1 cellular context compared by ENCODE assay signal in genomic region chr4:38302910-38303309, GRCh38.
TF ChIP-seq lines count a peak whose summit lies in the region.

No MANE protein-coding gene starts in this region.

TF ChIP-seq in K562, 482 proteins besides CTCF, POLR2A, EP300 and RAD21 (continued from another document):
- TF ChIP-seq SMC3 (conservative IDR thresholded peaks at IDR 0.05; ENCODE audit: insufficient read depth, low read depth, low read length) = no peak
- TF ChIP-seq SP1 (CRISPR knock-in tag; IDR thresholded peaks at IDR 0.05) = no peak
- TF ChIP-seq, protein P1, sequence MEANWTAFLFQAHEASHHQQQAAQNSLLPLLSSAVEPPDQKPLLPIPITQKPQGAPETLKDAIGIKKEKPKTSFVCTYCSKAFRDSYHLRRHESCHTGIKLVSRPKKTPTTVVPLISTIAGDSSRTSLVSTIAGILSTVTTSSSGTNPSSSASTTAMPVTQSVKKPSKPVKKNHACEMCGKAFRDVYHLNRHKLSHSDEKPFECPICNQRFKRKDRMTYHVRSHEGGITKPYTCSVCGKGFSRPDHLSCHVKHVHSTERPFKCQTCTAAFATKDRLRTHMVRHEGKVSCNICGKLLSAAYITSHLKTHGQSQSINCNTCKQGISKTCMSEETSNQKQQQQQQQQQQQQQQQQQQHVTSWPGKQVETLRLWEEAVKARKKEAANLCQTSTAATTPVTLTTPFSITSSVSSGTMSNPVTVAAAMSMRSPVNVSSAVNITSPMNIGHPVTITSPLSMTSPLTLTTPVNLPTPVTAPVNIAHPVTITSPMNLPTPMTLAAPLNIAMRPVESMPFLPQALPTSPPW (CRISPR knock-in tag; IDR thresholded peaks at IDR 0.05) = no peak
- TF ChIP-seq SNAPC5 (CRISPR knock-in tag; IDR thresholded peaks at IDR 0.05) = no peak
- no peak for TF ChIP-seq SRSF1 (IDR thresholded peaks at IDR 0.05; ENCODE audit: low read depth, low read length)
- peak in 1 of 2 experiments; percentile 18; a peak in 1 of 3 replicates for TF ChIP-seq CBX3 (IDR thresholded peaks at IDR 0.05; ENCODE audit: borderline replicate concordance in 1 of 2, low read length in 2 of 2)
- TF ChIP-seq E4F1 (CRISPR knock-in tag; IDR thresholded peaks at IDR 0.05; ENCODE audit: borderline replicate concordance) = no peak
- TF ChIP-seq, protein P2, sequence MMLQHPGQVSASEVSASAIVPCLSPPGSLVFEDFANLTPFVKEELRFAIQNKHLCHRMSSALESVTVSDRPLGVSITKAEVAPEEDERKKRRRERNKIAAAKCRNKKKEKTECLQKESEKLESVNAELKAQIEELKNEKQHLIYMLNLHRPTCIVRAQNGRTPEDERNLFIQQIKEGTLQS (IDR thresholded peaks at IDR 0.05) = no peak
- TF ChIP-seq, protein P2 (CRISPR knock-in tag; conservative IDR thresholded peaks at IDR 0.05) = no peak
- TF ChIP-seq, protein P3, sequence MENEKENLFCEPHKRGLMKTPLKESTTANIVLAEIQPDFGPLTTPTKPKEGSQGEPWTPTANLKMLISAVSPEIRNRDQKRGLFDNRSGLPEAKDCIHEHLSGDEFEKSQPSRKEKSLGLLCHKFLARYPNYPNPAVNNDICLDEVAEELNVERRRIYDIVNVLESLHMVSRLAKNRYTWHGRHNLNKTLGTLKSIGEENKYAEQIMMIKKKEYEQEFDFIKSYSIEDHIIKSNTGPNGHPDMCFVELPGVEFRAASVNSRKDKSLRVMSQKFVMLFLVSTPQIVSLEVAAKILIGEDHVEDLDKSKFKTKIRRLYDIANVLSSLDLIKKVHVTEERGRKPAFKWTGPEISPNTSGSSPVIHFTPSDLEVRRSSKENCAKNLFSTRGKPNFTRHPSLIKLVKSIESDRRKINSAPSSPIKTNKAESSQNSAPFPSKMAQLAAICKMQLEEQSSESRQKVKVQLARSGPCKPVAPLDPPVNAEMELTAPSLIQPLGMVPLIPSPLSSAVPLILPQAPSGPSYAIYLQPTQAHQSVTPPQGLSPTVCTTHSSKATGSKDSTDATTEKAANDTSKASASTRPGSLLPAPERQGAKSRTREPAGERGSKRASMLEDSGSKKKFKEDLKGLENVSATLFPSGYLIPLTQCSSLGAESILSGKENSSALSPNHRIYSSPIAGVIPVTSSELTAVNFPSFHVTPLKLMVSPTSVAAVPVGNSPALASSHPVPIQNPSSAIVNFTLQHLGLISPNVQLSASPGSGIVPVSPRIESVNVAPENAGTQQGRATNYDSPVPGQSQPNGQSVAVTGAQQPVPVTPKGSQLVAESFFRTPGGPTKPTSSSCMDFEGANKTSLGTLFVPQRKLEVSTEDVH (IDR thresholded peaks at IDR 0.05; ENCODE audit: low read depth, partially characterized antibody) = no peak
- no peak for TF ChIP-seq ZSCAN32 (CRISPR knock-in tag; IDR thresholded peaks at IDR 0.05)
- TF ChIP-seq ZFP36 (IDR thresholded peaks at IDR 0.05; ENCODE audit: low read depth, low read length, partially characterized antibody) = no peak
- TF ChIP-seq HOMEZ (CRISPR knock-in tag; IDR thresholded peaks at IDR 0.05) = no peak
- TF ChIP-seq NCOR1 (IDR thresholded peaks at IDR 0.05) = no peak
- no peak for TF ChIP-seq DACH1 (IDR thresholded peaks at IDR 0.05; ENCODE audit: partially characterized antibody)
- TF ChIP-seq CHCHD3 (CRISPR knock-in tag; IDR thresholded peaks at IDR 0.05) = no peak
- peak; percentile 67; the same call in 1 of the 2 replicates for TF ChIP-seq TRIM28 (IDR thresholded peaks at IDR 0.05)
- no peak for TF ChIP-seq BRCA1 (IDR thresholded peaks at IDR 0.05)
- TF ChIP-seq BRCA1 (CRISPR knock-in tag; IDR thresholded peaks at IDR 0.05) = no peak
- no peak for TF ChIP-seq SAP30 (IDR thresholded peaks at IDR 0.05; ENCODE audit: borderline replicate concordance, insufficient read depth, low read depth, low read length, poor library complexity, severe bottlenecking)
- peak in 1 of 2 experiments; percentile 19; a peak in 1 of 4 replicates for TF ChIP-seq TRIM24 (IDR thresholded peaks at IDR 0.05)
- TF ChIP-seq SAFB (IDR thresholded peaks at IDR 0.05; ENCODE audit: borderline replicate concordance, low read depth, low read length) = no peak
- no peak for TF ChIP-seq RAD51 (IDR thresholded peaks at IDR 0.05; ENCODE audit: borderline replicate concordance, low read depth)
- 0 out of 2 replicates have a peak, but pooled peaks have one; percentile 33 for TF ChIP-seq CBX1 (IDR thresholded peaks at IDR 0.05; ENCODE audit: low read depth)
- TF ChIP-seq NELFE (IDR thresholded peaks at IDR 0.05; ENCODE audit: insufficient read depth, insufficient read length) = no peak
TF ChIP-seq in K562: peak in this region for 4.
